In the genomic region with DNA sequence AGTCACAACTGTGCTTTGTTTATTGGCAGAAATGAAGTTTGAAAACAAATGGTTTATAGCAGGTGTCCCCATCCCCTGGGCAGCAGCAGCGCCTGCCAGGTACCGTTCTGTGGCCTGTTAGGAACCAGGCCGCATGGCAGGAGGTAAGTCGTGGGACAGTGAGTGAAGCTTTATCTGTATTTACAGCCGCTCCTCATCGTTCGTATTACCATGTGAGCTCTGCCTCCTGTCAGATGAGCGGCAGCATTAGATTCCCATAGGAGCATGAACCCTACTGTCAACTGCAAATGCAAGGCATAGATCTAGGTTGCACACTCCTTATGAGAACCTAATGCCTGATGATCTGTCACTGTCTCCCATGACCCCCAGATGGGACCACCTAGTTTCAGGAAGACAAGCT, we compare ENCODE assay signal across 7 cellular contexts.
"Had no signal": no experiment of that assay in that cellular context is flagged by ENCODE, and none has a peak within 500 bp of the region (broad histone marks: within the 10 kb centered on the region; RNA-seq: fewer than 3 reads in every experiment).

No MANE protein-coding gene starts in this region.

- ATAC-seq: HepG2, K562 had no signal

- H3K4me3 ChIP-seq: K562 had no signal

- H3K27ac ChIP-seq: HL-60, KMS-11 had no signal

- DNase-seq: IMR-90, KBM-7, KG1 had no signal
